13 cellular contexts compared by ENCODE assay signal in genomic region chr11:79312591-79313267, GRCh38.
DNase-seq lines count a peak whose midpoint lies in the region; ATAC-seq lines count a peak whose summit lies in the region.
"Had no signal": no experiment of that assay in that cellular context is flagged by ENCODE, and none has a peak within 500 bp of the region (broad histone marks: within the 10 kb centered on the region; RNA-seq: fewer than 3 reads in every experiment).

No MANE protein-coding gene starts in this region.

- peak; percentile 12 to 87 (median 52) for DNase-seq in NCI-H1417 (lab: John Stamatoyannopoulos, UW)
- no peak for DNase-seq in NCI-H1417 treated with DMSO at 0.1 percent for 48 hours (lab: John Stamatoyannopoulos, UW)
- DNase-seq in NCI-H2081 treated with DMSO at 0.1 percent for 48 hours (lab: John Stamatoyannopoulos, UW): peak; percentile 11
- DNase-seq in anterior cingulate cortex (lab: John Stamatoyannopoulos, UW): peak in 31 of 58 donors; percentile 3 to 75 (median 27)
- DNase-seq in retina: peak; percentile 80
- no peak for DNase-seq in NCI-H226
- DNase-seq: KG1; SK-N-SH; stimulated activated CD8-positive, alpha-beta memory T cell treated with anti-CD3 and anti-CD28 coated beads, Interleukin-4, amount 100 ng/mL, for 48 hours; transverse colon had no signal

- ATAC-seq in HG02642 (IDR thresholded peaks at IDR 0.05; ENCODE audit: poor library complexity, unreplicated experiment): no peak
- no peak for ATAC-seq in HG03159 (IDR thresholded peaks at IDR 0.05; ENCODE audit: unreplicated experiment)
- ATAC-seq: A549 had no signal

Comparison
In these comparisons a context has a peak if more than half of its experiments do, and no peak if none do; other contexts are left out.
1. DNase-seq: peak in NCI-H1417 (3 of 3), NCI-H2081 treated with DMSO at 0.1 percent for 48 hours (single experiment), anterior cingulate cortex (31 of 58) and retina (single experiment); none in NCI-H1417 treated with DMSO at 0.1 percent for 48 hours (single experiment) and NCI-H226 (single experiment).